Comparison of ENCODE assay signal across 18 cellular contexts in genomic region chr12:65946821-65947220, GRCh38.
A peak's percentile ranks its signal among the peaks of the same experiment; 100 is the strongest.
DNase-seq lines count a peak whose midpoint lies in the region; ATAC-seq, FAIRE-seq and TF ChIP-seq lines count a peak whose summit lies in the region.
"Had no signal": no experiment of that assay in that cellular context is flagged by ENCODE, and none has a peak within 500 bp of the region (broad histone marks: within the 10 kb centered on the region; RNA-seq: fewer than 3 reads in every experiment).

No MANE protein-coding gene starts in this region.

- peak overlapping the region; percentile 92 to 97; a peak in 3 of 4 replicates for H3K27ac ChIP-seq in SK-N-SH (ENCODE audit: low read depth in 2 of 2, low read length in 1 of 2)
- H3K27ac ChIP-seq in trophoblast cell (ENCODE audit: low read depth, low read length), result no peak overlapping the region
- H3K27ac ChIP-seq in neuronal stem cell (replicated peaks; ENCODE audit: low read length), result no peak overlapping the region
- H3K27ac ChIP-seq: 22Rv1 had no signal

- POLR2A ChIA-PET in SK-N-SH (lab: Yijun Ruan, JAX), result no interaction called here

- H4K20me1 ChIP-seq in SK-N-SH (ENCODE audit: insufficient read depth), result peaks cover 67% of the 10 kb centered on the region

- H3K4me1 ChIP-seq in SK-N-SH (ENCODE audit: control insufficient read depth in 1 of 2, insufficient read depth in 2 of 2, low read depth in 1 of 2, low read length in 1 of 2) (peaks cover 0 to 73% of the 10 kb centered on the region in 2 experiments), trophoblast cell (ENCODE audit: control insufficient read depth in 1 of 2, insufficient read depth in 2 of 2, low read length in 2 of 2) (peaks cover 6 to 8% of the 10 kb centered on the region in 2 experiments), neuronal stem cell (ENCODE audit: control insufficient read depth in 2 of 2, insufficient read depth in 1 of 2, low read depth in 1 of 2, low read length in 2 of 2) (peaks cover 0 to 15% of the 10 kb centered on the region in 2 donors)

- peak; percentile 81 for FAIRE-seq in TTC549 (lab: Jason Lieb, UNC)
- FAIRE-seq: RCC 7860 had no signal

- H3K18ac ChIP-seq in trophoblast cell (ENCODE audit: low read length) (no peak overlapping the region), neuronal stem cell (ENCODE audit: low read length) (no peak overlapping the region)

- H3K9me3 ChIP-seq in SK-N-SH (no peaks in the 10 kb centered on the region), trophoblast cell (ENCODE audit: insufficient read depth, low read depth, low read length) (peaks cover 2% of the 10 kb centered on the region), neuronal stem cell (replicated peaks in 1 of 2; ENCODE audit: control insufficient read depth in 2 of 2, insufficient read depth in 1 of 2, low read depth in 1 of 2, low read length in 2 of 2) (no peaks in the 10 kb centered on the region)

- no peak overlapping the region for H3K4ac ChIP-seq in trophoblast cell (ENCODE audit: low read depth, low read length)
- no peak overlapping the region for H3K4ac ChIP-seq in neuronal stem cell (ENCODE audit: low read length)

- CTCF ChIA-PET in SK-N-SH (lab: Yijun Ruan, JAX), result interaction anchor here (0.7 kb wide), 2 partner anchors 10 to 270 kb away, joined by 3 read pairs; no protein-coding TSS in a partner anchor

- H3K9me2 ChIP-seq in SK-N-SH, result no peaks in the 10 kb centered on the region

- H3K23ac ChIP-seq in trophoblast cell (ENCODE audit: low read length) (no peak overlapping the region), neuronal stem cell (ENCODE audit: low read depth, low read length, poor library complexity) (no peak overlapping the region)

- H4K91ac ChIP-seq in trophoblast cell (ENCODE audit: low read depth, low read length) (no peak overlapping the region), neuronal stem cell (ENCODE audit: low read depth, low read length, poor library complexity) (no peak overlapping the region)

- no peak for TF ChIP-seq EP300 in SK-N-SH (IDR thresholded peaks at IDR 0.05; ENCODE audit: borderline replicate concordance in 1 of 2, low read depth in 1 of 2, low read length in 1 of 2)

- H2BK15ac ChIP-seq in neuronal stem cell (ENCODE audit: low read length), result no peak overlapping the region

- H2AK5ac ChIP-seq in trophoblast cell (ENCODE audit: low read length) (no peak overlapping the region), neuronal stem cell (ENCODE audit: low read depth, low read length) (no peak overlapping the region)

- no peak for ATAC-seq in SK-N-SH treated with all-trans-retinoic acid at 6 μM for 48 hours
- ATAC-seq in HG03520 (IDR thresholded peaks at IDR 0.05; ENCODE audit: unreplicated experiment), result no peak

- H2BK120ac ChIP-seq in trophoblast cell (ENCODE audit: insufficient read depth, low read length, poor library complexity) (peak overlapping the region; percentile 20), neuronal stem cell (ENCODE audit: low read depth, low read length) (no peak overlapping the region)

- H2BK5ac ChIP-seq in trophoblast cell (ENCODE audit: low read depth, low read length, poor library complexity) (no peak overlapping the region), neuronal stem cell (ENCODE audit: low read length) (no peak overlapping the region)

- H4K12ac ChIP-seq in trophoblast cell (ENCODE audit: low read depth, low read length), result no peak overlapping the region

- H4K8ac ChIP-seq in trophoblast cell (ENCODE audit: low read depth, low read length), result no peak overlapping the region
- H4K8ac ChIP-seq in neuronal stem cell (ENCODE audit: low read depth, low read length), result no peak overlapping the region

- H3K79me2 ChIP-seq in SK-N-SH (ENCODE audit: insufficient read depth) (peaks cover 94% of the 10 kb centered on the region), trophoblast cell (ENCODE audit: control insufficient read depth, insufficient read depth, low read length, poor library complexity) (no peaks in the 10 kb centered on the region)

- H3K4me3 ChIP-seq in SK-N-SH (ENCODE audit: low read depth in 2 of 2, low read length in 1 of 2), result 0 out of 4 replicates have a peak overlapping the region, but pooled peaks of 1 of the 2 experiments have one; percentile 33
- no peak overlapping the region for H3K4me3 ChIP-seq in trophoblast cell (ENCODE audit: low read depth, low read length)
- H3K4me3 ChIP-seq in foreskin fibroblast (ENCODE audit: low read depth in 1 of 2, low read length in 2 of 2), result no peak overlapping the region
- no peak overlapping the region for H3K4me3 ChIP-seq in neuronal stem cell (ENCODE audit: low read length in 2 of 2)

- H3F3A ChIP-seq in SK-N-SH (replicated peaks; ENCODE audit: insufficient read depth), result peaks cover 78% of the 10 kb centered on the region

- H3K36me3 ChIP-seq in SK-N-SH (replicated peaks in 1 of 2; ENCODE audit: control insufficient read depth in 1 of 2, insufficient read depth in 2 of 2, low read length in 1 of 2), result peaks cover 0 to 48% of the 10 kb centered on the region in 2 experiments
- H3K36me3 ChIP-seq in trophoblast cell (ENCODE audit: control insufficient read depth in 1 of 2, insufficient read depth in 2 of 2, low read length in 2 of 2), result no peaks in the 10 kb centered on the region
- H3K36me3 ChIP-seq in neuronal stem cell (replicated peaks in 1 of 2; ENCODE audit: control insufficient read depth in 2 of 2, insufficient read depth in 2 of 2, low read length in 2 of 2), result peaks cover 0 to 22% of the 10 kb centered on the region in 2 donors

- peak overlapping the region; percentile 61 for H3K4me2 ChIP-seq in SK-N-SH
- H3K4me2 ChIP-seq in trophoblast cell (ENCODE audit: low read length), result no peak overlapping the region
- no peak overlapping the region for H3K4me2 ChIP-seq in neuronal stem cell (ENCODE audit: insufficient read depth, low read length, poor library complexity, severe bottlenecking)

- H3K79me1 ChIP-seq in trophoblast cell (ENCODE audit: low read length) (peaks cover 8% of the 10 kb centered on the region), neuronal stem cell (ENCODE audit: low read depth, low read length) (no peaks in the 10 kb centered on the region)

- H3K27me3 ChIP-seq in SK-N-SH (ENCODE audit: insufficient read depth) (no peaks in the 10 kb centered on the region), trophoblast cell (ENCODE audit: insufficient read depth, low read length) (no peaks in the 10 kb centered on the region), neuronal stem cell (ENCODE audit: control insufficient read depth in 3 of 3, insufficient read depth in 3 of 3, low read depth in 1 of 3, low read length in 3 of 3) (no peaks in the 10 kb centered on the region)

- H3K9ac ChIP-seq in SK-N-SH, result peak overlapping the region; percentile 59; the same call in 1 of the 2 replicates
- H3K9ac ChIP-seq in trophoblast cell (ENCODE audit: low read length), result no peak overlapping the region
- H3K9ac ChIP-seq in neuronal stem cell (ENCODE audit: low read depth, low read length, poor library complexity), result no peak overlapping the region

- no peak for DNase-seq in SK-N-SH
- DNase-seq in iris pigment epithelial cell (ENCODE audit: low read depth), result peak; percentile 60
- DNase-seq in trophoblast cell, result no peak
- DNase-seq in foreskin fibroblast, result no peak
- no peak for DNase-seq in neuronal stem cell (ENCODE audit: low spot score)
- DNase-seq: CD4-positive, alpha-beta memory T cell; DMS79; H9; KBM-7; NCI-H146; NCI-H2081 treated with DMSO at 0.1 percent for 48 hours; NCI-H510A; NCI-H774 had no signal

- H2BK12ac ChIP-seq in trophoblast cell (ENCODE audit: low read length), result no peak overlapping the region
- no peak overlapping the region for H2BK12ac ChIP-seq in neuronal stem cell (ENCODE audit: low read length)

- TF ChIP-seq CTCF in SK-N-SH (IDR thresholded peaks at IDR 0.05), result no peak
- no peak for TF ChIP-seq CTCF in foreskin fibroblast (IDR thresholded peaks at IDR 0.05; ENCODE audit: low read depth, low read length)

- TF ChIP-seq RAD21 in SK-N-SH (IDR thresholded peaks at IDR 0.05; ENCODE audit: low read length), result no peak

- 54% methylated on average over 3 of the region's 3 CpGs for WGBS in SK-N-SH (ENCODE audit: low lambda C conversion rate)
- no CpG with 5 or more reads among the region's 3 CpGs for WGBS in trophoblast cell (ENCODE audit: extremely low coverage, insufficient coverage, insufficient read length)
- no CpG with 5 or more reads among the region's 3 CpGs for WGBS in neuronal stem cell (ENCODE audit: extremely low coverage in 2 of 2, insufficient read length in 2 of 2, insufficient replicate concordance in 1 of 2), 2 donors

- H2AFZ ChIP-seq in SK-N-SH (ENCODE audit: low read depth), result no peak overlapping the region
- H2AFZ ChIP-seq in trophoblast cell (ENCODE audit: insufficient read depth, low read length, poor library complexity), result no peak overlapping the region
- H2AFZ ChIP-seq in neuronal stem cell (ENCODE audit: low read length), result no peak overlapping the region

- H3K14ac ChIP-seq in trophoblast cell (ENCODE audit: low read length) (no peak overlapping the region), neuronal stem cell (ENCODE audit: low read length) (no peak overlapping the region)

TF ChIP-seq in SK-N-SH, 30 proteins besides CTCF, POLR2A, EP300 and RAD21:
- no peak for TF ChIP-seq TEAD4 (IDR thresholded peaks at IDR 0.05; ENCODE audit: borderline replicate concordance, insufficient read depth)
- TF ChIP-seq RXRA (IDR thresholded peaks at IDR 0.05; ENCODE audit: borderline replicate concordance, low read depth), result no peak

TF ChIP-seq in SK-N-SH treated with all-trans-retinoic acid at 6 μM for 48 hours, 23 proteins besides CTCF, POLR2A, EP300 and RAD21 (continues in another document):
- TF ChIP-seq CSDC2 (CRISPR knock-in tag; IDR thresholded peaks at IDR 0.05) (no peak), POU6F1 (CRISPR knock-in tag; IDR thresholded peaks at IDR 0.05; ENCODE audit: borderline replicate concordance, low read depth) (no peak), GLIS3 (CRISPR knock-in tag; IDR thresholded peaks at IDR 0.05) (no peak), ISL1 (CRISPR knock-in tag; IDR thresholded peaks at IDR 0.05) (no peak), ZNF8 (CRISPR knock-in tag; IDR thresholded peaks at IDR 0.05) (no peak), ARNTL (CRISPR knock-in tag; IDR thresholded peaks at IDR 0.05; ENCODE audit: borderline replicate concordance, low read depth) (no peak), BACH2 (CRISPR knock-in tag; IDR thresholded peaks at IDR 0.05; ENCODE audit: borderline replicate concordance) (no peak), ZNF70 (CRISPR knock-in tag; IDR thresholded peaks at IDR 0.05) (no peak)

Comparison
In these comparisons a context has a peak if more than half of its experiments do, and no peak if none do; other contexts are left out.
1. H3K27ac ChIP-seq: peak in SK-N-SH (2 of 2); none in trophoblast cell (single experiment) and neuronal stem cell (single experiment).